In genomic region chr9:136544549-136545064, GRCh38 we compare ENCODE assay signal across 8 cellular contexts. TPM values are rescaled to one million over a fixed set of nuclear protein-coding genes. Genes with fewer than 3 reads are reported as not detected.
DNase-seq lines count a peak whose midpoint lies in the region; TF ChIP-seq lines count a peak whose summit lies in the region.

No MANE protein-coding gene starts in this region.

- H3K36me3 ChIP-seq in colonic mucosa (no peaks in the 10 kb centered on the region), liver (ENCODE audit: control insufficient read depth in 4 of 4, insufficient read depth in 3 of 4, low read depth in 1 of 4, low read length in 3 of 4) (peaks cover 0 to 8% (median 0%) of the 10 kb centered on the region in 4 donors)

- H3K27ac ChIP-seq in colonic mucosa: peak overlapping the region; percentile 84
- H3K27ac ChIP-seq in liver (ENCODE audit: low read depth in 1 of 2, low read length in 2 of 2): peak overlapping the region; percentile 82 to 83

- TF ChIP-seq RAD21 in liver (IDR thresholded peaks at IDR 0.05): peak in 1 of 2 donors; percentile 8

- peak overlapping the region; percentile 87 to 96 for H3K9ac ChIP-seq in colonic mucosa (ENCODE audit: low read depth in 2 of 2, low read length in 2 of 2)
- H3K9ac ChIP-seq in liver (ENCODE audit: low read depth in 1 of 2, low read length in 2 of 2): peak overlapping the region; percentile 27 to 72

- H3K27me3 ChIP-seq in colonic mucosa (no peaks in the 10 kb centered on the region), liver (ENCODE audit: control insufficient read depth in 4 of 4, insufficient read depth in 4 of 4, low read length in 3 of 4) (no peaks in the 10 kb centered on the region)

- intact Hi-C loops in colonic mucosa (cut with DNase I): loop anchor here (10.0 kb wide), 1 partner anchor 80 kb away; no protein-coding TSS in a partner anchor

- no peaks in the 10 kb centered on the region for H3K9me3 ChIP-seq in colonic mucosa
- H3K9me3 ChIP-seq in liver (ENCODE audit: control insufficient read depth in 4 of 4, low read length in 3 of 4): no peaks in the 10 kb centered on the region

- DNase-seq in NCI-H2227 (lab: John Stamatoyannopoulos, UW; ENCODE audit: unreplicated experiment): peak; percentile 24
- no peak for DNase-seq in NCI-H2227 treated with DMSO at 0.1 percent for 48 hours (lab: John Stamatoyannopoulos, UW)
- DNase-seq in activated CD4-positive, alpha-beta T cell treated with anti-CD3 and anti-CD28 coated beads for 24 hours (ENCODE audit: low read depth in 2 of 2): peak; percentile 38 to 66
- peak; percentile 87 for DNase-seq in colonic mucosa
- DNase-seq in stimulated activated CD4-positive, alpha-beta T cell treated with anti-CD3 and anti-CD28 coated beads, Interleukin-4, amount 100 ng/mL, for 48 hours (ENCODE audit: low read depth in 2 of 2): peak; percentile 60 to 62
- DNase-seq in amniotic stem cell (lab: John Stamatoyannopoulos, UW): no peak
- DNase-seq in kidney glomerular epithelial cell (lab: John Stamatoyannopoulos, UW): no peak

- peaks cover 31% of the 10 kb centered on the region for H3K4me1 ChIP-seq in colonic mucosa
- H3K4me1 ChIP-seq in liver (ENCODE audit: control insufficient read depth in 4 of 4, insufficient read depth in 4 of 4, low read length in 3 of 4): peaks cover 17 to 60% (median 32%) of the 10 kb centered on the region in 4 donors

- no peak for TF ChIP-seq CTCF in colonic mucosa (IDR thresholded peaks at IDR 0.05)
- TF ChIP-seq CTCF in liver (IDR thresholded peaks at IDR 0.05; ENCODE audit: low read depth, low read length, missing input control): no peak

- WGBS in liver: under 1% methylated on average over 40 of the region's 40 CpGs

- H3K4me3 ChIP-seq in colonic mucosa: peak overlapping the region; percentile 85
- peak overlapping the region; percentile 71 to 94 (median 77) for H3K4me3 ChIP-seq in liver (ENCODE audit: low read depth in 1 of 3, low read length in 3 of 3)

TF ChIP-seq in liver, 16 proteins besides CTCF, POLR2A, EP300 and RAD21:
- TF ChIP-seq EGR1 (IDR thresholded peaks at IDR 0.05; ENCODE audit: low read depth in 2 of 2) (no peak), HNF4A (conservative IDR thresholded peaks at IDR 0.05) (no peak), ZBTB33 (IDR thresholded peaks at IDR 0.05) (no peak), SP1 (IDR thresholded peaks at IDR 0.05) (peak; percentile 5), JUND (IDR thresholded peaks at IDR 0.05) (no peak)

RNA-seq across cellular contexts. Expression of gene NOTCH1, which starts 1.2 kb away (rescaled TPM):
- total RNA-seq in colonic mucosa (10 to 100 TPM; 49.3 to 99.4 TPM), liver (10 to 100 TPM in 1 of 2 donors, 1 to 10 TPM in 1; 9.4 to 22.3 TPM)
- 1 to 10 TPM; 2.4 to 7.5 TPM for polyA plus RNA-seq in liver

Comparison
In these comparisons a context has a peak if more than half of its experiments do, and no peak if none do; other contexts are left out.
1. DNase-seq: peak in NCI-H2227 (single experiment), activated CD4-positive, alpha-beta T cell treated with anti-CD3 and anti-CD28 coated beads for 24 hours (2 of 2), colonic mucosa (single experiment) and stimulated activated CD4-positive, alpha-beta T cell treated with anti-CD3 and anti-CD28 coated beads, Interleukin-4, amount 100 ng/mL, for 48 hours (2 of 2); none in NCI-H2227 treated with DMSO at 0.1 percent for 48 hours (single experiment), amniotic stem cell (single experiment) and kidney glomerular epithelial cell (single experiment).